In genomic region chr3:193593666-193594025, GRCh38 we compare ENCODE assay signal across 8 cellular contexts. TPM values are rescaled to one million over a fixed set of nuclear protein-coding genes. Genes with fewer than 3 reads are reported as not detected.
DNase-seq lines count a peak whose midpoint lies in the region; ATAC-seq and TF ChIP-seq lines count a peak whose summit lies in the region.

No MANE protein-coding gene starts in this region.

- peaks cover 20% of the 10 kb centered on the region for H3K36me3 ChIP-seq in CD4-positive, CD25-positive, alpha-beta regulatory T cell (ENCODE audit: control insufficient read depth, insufficient read depth, low read length)
- H3K36me3 ChIP-seq in MG63: peaks cover 24% of the 10 kb centered on the region
- H3K36me3 ChIP-seq in mucosa of descending colon (ENCODE audit: low read depth): no peaks in the 10 kb centered on the region
- no peaks in the 10 kb centered on the region for H3K36me3 ChIP-seq in thoracic aorta

- no peaks in the 10 kb centered on the region for H3K9me3 ChIP-seq in CD4-positive, CD25-positive, alpha-beta regulatory T cell (ENCODE audit: control insufficient read depth in 2 of 2, low read length in 2 of 2)
- H3K9me3 ChIP-seq in MG63: no peaks in the 10 kb centered on the region
- H3K9me3 ChIP-seq in mucosa of descending colon: no peaks in the 10 kb centered on the region
- H3K9me3 ChIP-seq in thoracic aorta: no peaks in the 10 kb centered on the region

- peak; percentile 21 to 69 (median 48) for DNase-seq in CD4-positive, CD25-positive, alpha-beta regulatory T cell
- DNase-seq in MG63: peak; percentile 31
- peak; percentile 71 for DNase-seq in activated CD4-positive, alpha-beta T cell treated with anti-CD3 and anti-CD28 coated beads for 48 hours
- peak; percentile 4 for DNase-seq in effector CD8-positive, alpha-beta T cell (lab: John Stamatoyannopoulos, UW)
- peak in 1 of 3 donors; percentile 20 for DNase-seq in mucosa of descending colon
- DNase-seq in thoracic aorta (ENCODE audit: low spot score): no peak
- no peak for DNase-seq in cortex of kidney (lab: John Stamatoyannopoulos, UW)

- peak overlapping the region; percentile 100 for H3K4me3 ChIP-seq in CD4-positive, CD25-positive, alpha-beta regulatory T cell (ENCODE audit: low read depth, low read length)
- H3K4me3 ChIP-seq in MG63: peak overlapping the region; percentile 84
- H3K4me3 ChIP-seq in mucosa of descending colon: peak overlapping the region; percentile 94
- H3K4me3 ChIP-seq in thoracic aorta: peak overlapping the region; percentile 83

- peak overlapping the region; percentile 95 to 99 (median 97) for H3K4me3 Mint-ChIP-seq in CD4-positive, CD25-positive, alpha-beta regulatory T cell

- H3K36me3 Mint-ChIP-seq in CD4-positive, CD25-positive, alpha-beta regulatory T cell: peaks cover 23% of the 10 kb centered on the region

- H3K27me3 ChIP-seq in CD4-positive, CD25-positive, alpha-beta regulatory T cell (ENCODE audit: control insufficient read depth, insufficient read depth, low read length): no peaks in the 10 kb centered on the region
- H3K27me3 ChIP-seq in MG63 (no peaks in the 10 kb centered on the region), thoracic aorta (replicated peaks; ENCODE audit: insufficient read depth) (no peaks in the 10 kb centered on the region)

- peaks cover 33 to 72% (median 55%) of the 10 kb centered on the region in 4 donors for H3K4me1 Mint-ChIP-seq in CD4-positive, CD25-positive, alpha-beta regulatory T cell

- ATAC-seq in CD4-positive, CD25-positive, alpha-beta regulatory T cell (ENCODE audit: low read depth in 2 of 2): peak; percentile 17 to 32
- peak; percentile 17 for ATAC-seq in GM21526 (IDR thresholded peaks at IDR 0.05; ENCODE audit: low FRiP score, unreplicated experiment)
- ATAC-seq in mucosa of descending colon: no peak
- peak; percentile 16 for ATAC-seq in thoracic aorta (ENCODE audit: insufficient number of reproducible peaks, low FRiP score, low read depth)

- no peaks in the 10 kb centered on the region for H3K27me3 Mint-ChIP-seq in CD4-positive, CD25-positive, alpha-beta regulatory T cell

- peak overlapping the region; percentile 82 for H3K27ac ChIP-seq in CD4-positive, CD25-positive, alpha-beta regulatory T cell (ENCODE audit: insufficient read depth, low read length, poor library complexity, severe bottlenecking)
- peak overlapping the region; percentile 71 to 88 for H3K27ac ChIP-seq in thoracic aorta

- intact Hi-C loops in mucosa of descending colon (cut with DNase I, micrococcal nuclease): no loop called here

- H3K4me1 ChIP-seq in CD4-positive, CD25-positive, alpha-beta regulatory T cell (ENCODE audit: control insufficient read depth, insufficient read depth, low read length, poor library complexity, severe bottlenecking): peaks cover 23% of the 10 kb centered on the region
- H3K4me1 ChIP-seq in mucosa of descending colon (ENCODE audit: low read depth): peaks cover 12% of the 10 kb centered on the region
- peaks cover 7 to 24% of the 10 kb centered on the region in 2 donors for H3K4me1 ChIP-seq in thoracic aorta (ENCODE audit: control insufficient read depth in 1 of 2, low read depth in 2 of 2)

- no peak for TF ChIP-seq CTCF in mucosa of descending colon (IDR thresholded peaks at IDR 0.05)
- TF ChIP-seq CTCF in thoracic aorta (IDR thresholded peaks at IDR 0.05): no peak

- H3K27ac Mint-ChIP-seq in CD4-positive, CD25-positive, alpha-beta regulatory T cell: peak overlapping the region; percentile 96 to 99 (median 98)

- H3K9me3 Mint-ChIP-seq in CD4-positive, CD25-positive, alpha-beta regulatory T cell: peaks cover 0 to 3% (median 0%) of the 10 kb centered on the region in 7 donors

RNA-seq across cellular contexts. Expression of gene OPA1, which starts 0.6 kb away (rescaled TPM):
- total RNA-seq in CD4-positive, CD25-positive, alpha-beta regulatory T cell: 57.4 TPM
- polyA plus RNA-seq in CD4-positive, CD25-positive, alpha-beta regulatory T cell: 10 to 100 TPM; 20.3 to 23.8 (median 21.9) TPM
- 46.7 and 93.5 TPM in 2 replicates for total RNA-seq in MG63 (2014; rRNA removed; shearing (Covaris generic); ENCODE audit: low replicate concordance)
- total RNA-seq in mucosa of descending colon: 10 to 100 TPM; 67.8 to 90.8 (median 82.1) TPM
- total RNA-seq in thoracic aorta: 10 to 100 TPM; 34.0 to 43.8 TPM

RNA-seq across cellular contexts. Expression of gene ATP13A4, which starts 39.0 kb away (rescaled TPM):
- 1.6 TPM for total RNA-seq in CD4-positive, CD25-positive, alpha-beta regulatory T cell
- not detected for polyA plus RNA-seq in CD4-positive, CD25-positive, alpha-beta regulatory T cell
- not detected in 2 replicates for total RNA-seq in MG63 (2014; rRNA removed; shearing (Covaris generic); ENCODE audit: low replicate concordance)
- total RNA-seq in mucosa of descending colon: 10 to 100 TPM in 2 of 3 donors, 1 to 10 TPM in 1; 7.3 to 33.6 (median 19.1) TPM
- under 1 TPM in 1 of 2 donors, not detected in 1; 0.78 TPM for total RNA-seq in thoracic aorta

Comparison
In these comparisons a context has a peak if more than half of its experiments do, and no peak if none do; other contexts are left out.
1. DNase-seq: peak in CD4-positive, CD25-positive, alpha-beta regulatory T cell (3 of 3), MG63 (single experiment), activated CD4-positive, alpha-beta T cell treated with anti-CD3 and anti-CD28 coated beads for 48 hours (single experiment) and effector CD8-positive, alpha-beta T cell (single experiment); none in thoracic aorta (single experiment) and cortex of kidney (single experiment).
2. Peak in every context shown above with its lines, with median percentiles within 50 percentile points of each other: H3K4me3 ChIP-seq.